ENCODE assay signal across 34 cellular contexts in genomic region chr4:81816362-81816761, GRCh38.
"Had no signal": no experiment of that assay in that cellular context is flagged by ENCODE, and none has a peak within 500 bp of the region (broad histone marks: within the 10 kb centered on the region; RNA-seq: fewer than 3 reads in every experiment).

No MANE protein-coding gene starts in this region.

- H3K27ac ChIP-seq: adrenal gland, body of pancreas, brain microvascular endothelial cell, cardiac muscle cell had no signal

- H3K9me3 ChIP-seq: adrenal gland, ascending aorta, body of pancreas, breast epithelium had no signal

- H3K4me3 ChIP-seq: adrenal gland, ascending aorta, body of pancreas, breast epithelium, cardiac muscle cell had no signal

- FAIRE-seq: astrocyte, bronchial epithelial cell had no signal

- H3K4me1 ChIP-seq: ascending aorta, body of pancreas, breast epithelium had no signal

- ATAC-seq: activated naive CD4-positive, alpha-beta T cell treated with anti-CD3 and anti-CD28 coated beads, Interleukin-2, amount 50 U/mL, for 72 hours; activated naive CD8-positive, alpha-beta T cell treated with anti-CD3 and anti-CD28 coated beads, Interleukin-2, amount 50 U/mL, for 24 hours; activated T-cell treated with anti-CD3 and anti-CD28 coated beads, Interleukin-2, amount 50 U/mL, for 4 hours; activated T-cell treated with anti-CD3 and anti-CD28 coated beads, Interleukin-2, amount 50 U/mL, for 72 hours; activated T-helper 17 cell treated with anti-CD3 and anti-CD28 coated beads, Interleukin-2, amount 50 U/mL, for 72 hours; body of pancreas had no signal

- H3K36me3 ChIP-seq: adrenal gland, ascending aorta, brain microvascular endothelial cell, breast epithelium, cardiac muscle cell had no signal

- H3K27me3 ChIP-seq: adrenal gland, ascending aorta, body of pancreas, brain microvascular endothelial cell, breast epithelium, cardiac muscle cell had no signal

- DNase-seq: activated effector memory CD4-positive, alpha-beta T cell treated with anti-CD3 and anti-CD28 coated beads, Interleukin-2, amount 50 U/mL, for 16 hours; activated effector memory CD4-positive, alpha-beta T cell treated with Interleukin-2 at 50 U/mL for 16 hours; activated gamma-delta T cell; activated gamma-delta T cell treated with Interleukin-2 at 50 U/mL for 16 hours; activated naive CD4-positive, alpha-beta T cell; activated naive CD4-positive, alpha-beta T cell treated with anti-CD3 and anti-CD28 coated beads for 36 hours; activated naive CD4-positive, alpha-beta T cell treated with anti-CD3 and anti-CD28 coated beads, Interleukin-2, amount 10 ng/mL, durations not matched to agents 7 days and 5 days; activated naive CD4-positive, alpha-beta T cell treated with anti-CD3 and anti-CD28 coated beads, Interleukin-2, amount 50 U/mL, for 16 hours; activated naive CD4-positive, alpha-beta T cell treated with Interleukin-2 at 50 U/mL for 16 hours; activated naive CD8-positive, alpha-beta T cell treated with anti-CD3 and anti-CD28 coated beads for 36 hours; activated naive CD8-positive, alpha-beta T cell treated with anti-CD3 and anti-CD28 coated beads, Interleukin-2, amount 10 ng/mL, durations not matched to agents 7 days and 5 days; activated naive CD8-positive, alpha-beta T cell treated with anti-CD3 and anti-CD28 coated beads, Interleukin-2, amount 50 U/mL, for 24 hours; activated T-cell treated with anti-CD3 and anti-CD28 coated beads, Interleukin-2, amount 50 U/mL, for 1 hour; activated T-cell treated with anti-CD3 and anti-CD28 coated beads, Interleukin-2, amount 50 U/mL, for 24 hours; activated T-cell treated with anti-CD3 and anti-CD28 coated beads, Interleukin-2, amount 50 U/mL, for 4 hours; activated T-cell treated with anti-CD3 and anti-CD28 coated beads, Interleukin-2, amount 50 U/mL, for 48 hours; activated T-cell treated with anti-CD3 and anti-CD28 coated beads, Interleukin-2, amount 50 U/mL, for 72 hours; adrenal gland; amniotic stem cell; amygdala; anterior cingulate cortex; aorta; body of pancreas; brain microvascular endothelial cell; caudate nucleus; central memory CD4-positive, alpha-beta T cell; cerebellar nuclear complex had no signal
